2 cellular contexts compared by ENCODE assay signal in genomic region chr5:169551146-169551545, GRCh38.
TF ChIP-seq lines count a peak whose summit lies in the region.

No MANE protein-coding gene starts in this region.

TF ChIP-seq in A549, 52 proteins besides CTCF, POLR2A, EP300 and RAD21:
- TF ChIP-seq EHMT2 (IDR thresholded peaks at IDR 0.05; ENCODE audit: low read depth), result no peak
- no peak for TF ChIP-seq TP53 (CRISPR knock-in tag; IDR thresholded peaks at IDR 0.05)
TF ChIP-seq in A549: peak in this region for 0.

TF ChIP-seq in GM12878, 131 proteins besides CTCF, POLR2A, EP300 and RAD21:
- TF ChIP-seq TCF7 (IDR thresholded peaks at IDR 0.05; ENCODE audit: borderline replicate concordance), result no peak
- TF ChIP-seq JUNB (IDR thresholded peaks at IDR 0.05), result peak; percentile 31; the same call in 1 of the 2 replicates
